Comparison of ENCODE assay signal across 8 cellular contexts in the genomic region with DNA sequence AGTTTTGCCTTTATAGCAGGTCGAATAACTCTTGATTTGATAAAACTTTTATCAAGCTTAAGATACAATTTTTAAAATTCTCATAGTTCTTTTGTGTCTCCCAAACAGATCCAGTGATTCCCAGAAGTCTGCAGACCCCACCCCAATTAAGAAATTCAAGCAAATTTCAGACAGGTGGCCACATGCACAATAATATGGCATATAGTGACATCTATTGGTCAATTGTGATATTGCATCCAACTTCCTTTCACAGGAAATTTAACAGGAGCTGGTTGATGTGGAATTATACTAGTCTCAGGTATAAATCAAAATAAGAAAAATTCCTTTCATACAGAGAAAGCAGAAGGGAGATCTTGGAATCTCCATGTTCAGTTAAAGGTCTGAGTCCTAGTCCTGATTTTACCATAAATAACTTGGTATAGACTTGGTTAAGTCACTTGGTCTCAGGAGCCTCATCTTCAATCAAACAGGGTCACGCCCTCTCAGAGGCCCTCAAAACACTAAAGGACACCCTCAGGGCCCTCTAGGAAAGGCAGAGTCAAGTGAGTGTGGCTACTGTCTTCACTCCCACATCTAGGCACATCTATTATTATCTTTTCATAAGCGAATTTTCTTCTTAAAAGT. TPM values are rescaled to one million over a fixed set of nuclear protein-coding genes. Genes with fewer than 3 reads are reported as not detected.
DNase-seq lines count a peak whose midpoint lies in the region; ATAC-seq, FAIRE-seq and TF ChIP-seq lines count a peak whose summit lies in the region.

No MANE protein-coding gene starts in this region.

- H3K9me3 ChIP-seq in A549 (no peaks in the 10 kb centered on the region), neutrophil (no peaks in the 10 kb centered on the region)

- peak; percentile 79 to 89 for TF ChIP-seq RAD21 in A549 (conservative IDR thresholded peaks at IDR 0.05 in 1 of 2, IDR thresholded peaks at IDR 0.05 in 1 of 2)

- no peaks in the 10 kb centered on the region for H3K27me3 ChIP-seq in neutrophil

- no peak for TF ChIP-seq POLR2A in A549 (IDR thresholded peaks at IDR 0.05; ENCODE audit: low read length)

- H3K4me3 ChIP-seq in A549 (no peak overlapping the region), GM12864 (ENCODE audit: low read depth, low read length) (no peak overlapping the region), neutrophil (ENCODE audit: low read depth in 1 of 2, low read length in 1 of 2) (no peak overlapping the region)

- peaks cover 15 to 33% of the 10 kb centered on the region in 2 donors for H3K27me3 Mint-ChIP-seq in effector memory CD8-positive, alpha-beta T cell

- H3K9me3 Mint-ChIP-seq in effector memory CD8-positive, alpha-beta T cell: no peaks in the 10 kb centered on the region

- H3K4me1 Mint-ChIP-seq in effector memory CD8-positive, alpha-beta T cell (ENCODE audit: low read depth in 2 of 2): no peaks in the 10 kb centered on the region

- no peaks in the 10 kb centered on the region for H3K36me3 ChIP-seq in neutrophil

- no peak overlapping the region for H3K4me2 ChIP-seq in A549

- POLR2A ChIA-PET in A549 (lab: Yijun Ruan, JAX): interaction anchor here (0.7 to 1.3 kb wide), 3 partner anchors 82 to 227 kb away, joined by 3 to 7 read pairs (median 4); a partner anchor contains a TSS

- no peak for TF ChIP-seq EP300 in A549 (IDR thresholded peaks at IDR 0.05)

- DNase-seq in A549 (ENCODE audit: low read depth in 1 of 2, low spot score in 1 of 2) (peak; percentile 26 to 29), GM12864 (ENCODE audit: low read depth) (no peak), NCI-H82 (lab: John Stamatoyannopoulos, UW) (peak; percentile 75), ureter (ENCODE audit: low spot score) (no peak)
- DNase-seq in effector memory CD8-positive, alpha-beta T cell: peak in 2 of 3 experiments; percentile 7 to 12
- DNase-seq in activated T-cell treated with anti-CD3 and anti-CD28 coated beads, Interleukin-2, amount 50 U/mL, for 1 hour: no peak

- ATAC-seq in A549 (peak in 1 of 2 experiments; percentile 47; a peak in 2 of 6 replicates), GM18502 (IDR thresholded peaks at IDR 0.05; ENCODE audit: poor library complexity, unreplicated experiment) (no peak)
- no peak for ATAC-seq in effector memory CD8-positive, alpha-beta T cell (replicated peaks)

- CTCF ChIA-PET in A549 (lab: Yijun Ruan, JAX): interaction anchor here (0.6 to 20.9 kb wide), 62 partner anchors 9 to 910 kb away, joined by 3 to 665 read pairs (median 8); a partner anchor contains a TSS

- H3K36me3 Mint-ChIP-seq in effector memory CD8-positive, alpha-beta T cell (ENCODE audit: insufficient read depth): no peaks in the 10 kb centered on the region

- H3K27ac ChIP-seq in A549 (no peak overlapping the region), neutrophil (no peak overlapping the region)

- H3K4me1 ChIP-seq in A549 (no peaks in the 10 kb centered on the region), neutrophil (ENCODE audit: control insufficient read depth in 1 of 2, insufficient read depth in 1 of 2, low read depth in 1 of 2, low read length in 1 of 2) (no peaks in the 10 kb centered on the region)

- no peak overlapping the region for H3K27ac Mint-ChIP-seq in effector memory CD8-positive, alpha-beta T cell

- peak; percentile 36 for FAIRE-seq in A549 (lab: Jason Lieb, UNC)

- H3K4me3 Mint-ChIP-seq in effector memory CD8-positive, alpha-beta T cell: no peak overlapping the region

- WGBS in A549 (ENCODE audit: missing lambda C conversion rate): 38% methylated on average over 3 of the region's 3 CpGs

- peak; percentile 90 for TF ChIP-seq CTCF in A549 (IDR thresholded peaks at IDR 0.05)
- peak; percentile 50 for TF ChIP-seq CTCF in GM12864 (IDR thresholded peaks at IDR 0.05; ENCODE audit: low read depth, low read length, missing control alignments)
- peak; percentile 83 for TF ChIP-seq CTCF in neutrophil (IDR thresholded peaks at IDR 0.05)

TF ChIP-seq in A549, 52 proteins besides CTCF, POLR2A, EP300 and RAD21:
- TF ChIP-seq FOSL2 (IDR thresholded peaks at IDR 0.05) (no peak), FOSL2 (CRISPR knock-in tag; IDR thresholded peaks at IDR 0.05) (no peak), KDM1A (IDR thresholded peaks at IDR 0.05; ENCODE audit: low read depth) (no peak), ZFP36 (IDR thresholded peaks at IDR 0.05; ENCODE audit: borderline replicate concordance, partially characterized antibody) (no peak), MAFK (IDR thresholded peaks at IDR 0.05; ENCODE audit: partially characterized antibody) (no peak), SMC3 (IDR thresholded peaks at IDR 0.05) (peak; percentile 67), HOXA7 (CRISPR knock-in tag; IDR thresholded peaks at IDR 0.05) (no peak)

RNA-seq across cellular contexts. Expression of a gene that starts 24.1 kb away (rescaled TPM):
- 6.3 and 7.2 TPM in 2 replicates for polyA plus RNA-seq in A549 (2011; rRNA removed)
- polyA plus RNA-seq in A549 (2012; cell fraction: cytosol; rRNA removed): 2.2 and 2.6 TPM in 2 replicates
- 1.5 and 2.1 TPM in 2 replicates for polyA plus RNA-seq in A549 (2012; cell fraction: nucleus; rRNA removed)
- 4.8 to 5.3 TPM (median 5.0 TPM) in 3 replicates for polyA plus RNA-seq in A549 (2017; fragmentation: RNase III; extraction: RNeasy Plus Mini Kit Qiagen cat#74134 plus additional on column Dnase treatment)
- 3.1 and 3.6 TPM in 2 replicates for polyA minus RNA-seq in A549 (2011; rRNA and poly(A)+ RNA removed)
- 11.1 TPM for total RNA-seq in ureter

RNA-seq across cellular contexts. Expression of a gene that starts 53.7 kb away (rescaled TPM):
- polyA plus RNA-seq in A549 (2011; rRNA removed) (0.21 and 0.25 TPM in 2 replicates), A549 (2017; fragmentation: RNase III; extraction: RNeasy Plus Mini Kit Qiagen cat#74134 plus additional on column Dnase treatment) (0.16 to 0.28 TPM (median 0.22 TPM) in 3 replicates)
- polyA plus RNA-seq in A549 (2012; cell fraction: cytosol; rRNA removed): 0.08 and 0.14 TPM in 2 replicates
- 0.08 and 0.27 TPM in 2 replicates for polyA plus RNA-seq in A549 (2012; cell fraction: nucleus; rRNA removed)
- 0.54 and 0.78 TPM in 2 replicates for polyA minus RNA-seq in A549 (2011; rRNA and poly(A)+ RNA removed)
- total RNA-seq in ureter: not detected

Comparison
In these comparisons a context has a peak if more than half of its experiments do, and no peak if none do; other contexts are left out.
1. DNase-seq: peak in A549 (2 of 2), NCI-H82 (single experiment) and effector memory CD8-positive, alpha-beta T cell (2 of 3); none in GM12864 (single experiment), activated T-cell treated with anti-CD3 and anti-CD28 coated beads, Interleukin-2, amount 50 U/mL, for 1 hour (single experiment) and ureter (single experiment).
2. Peak in every context shown above with its lines, with median percentiles within 50 percentile points of each other: CTCF ChIP-seq.